8 cellular contexts compared by ENCODE assay signal in genomic region chr7:36037121-36037662, GRCh38.
DNase-seq lines count a peak whose midpoint lies in the region; ATAC-seq and TF ChIP-seq lines count a peak whose summit lies in the region.

No MANE protein-coding gene starts in this region.

- DNase-seq in astrocyte of the cerebellum (ENCODE audit: low read depth), result peak; percentile 76
- peak in 41 of 51 donors; percentile 14 to 89 (median 59) for DNase-seq in hypothalamus (lab: John Stamatoyannopoulos, UW)
- peak in 1 of 2 donors; percentile 76 for DNase-seq in suprapubic skin (ENCODE audit: low spot score in 2 of 2)
- no peak for DNase-seq in stimulated activated CD8-positive, alpha-beta memory T cell treated with anti-CD3 and anti-CD28 coated beads, Interleukin-4, amount 100 ng/mL, for 48 hours
- no peak for DNase-seq in GDM1 (lab: John Stamatoyannopoulos, UW)

- H3K9me3 ChIP-seq in HUES48 (ENCODE audit: control insufficient read depth, insufficient read depth, low read length), result no peaks in the 10 kb centered on the region
- no peaks in the 10 kb centered on the region for H3K9me3 ChIP-seq in suprapubic skin

- H3K27ac ChIP-seq in HUES48 (ENCODE audit: low read depth, low read length) (peak overlapping the region; percentile 9), suprapubic skin (peak overlapping the region; percentile 63)

- H3K9ac ChIP-seq in HUES48 (ENCODE audit: low read depth, low read length), result no peak overlapping the region

- H3K4me3 ChIP-seq in HUES48 (ENCODE audit: low read depth, low read length), result no peak overlapping the region
- H3K4me3 ChIP-seq in astrocyte of the cerebellum (ENCODE audit: low read depth, low read length), result no peak overlapping the region
- no peak overlapping the region for H3K4me3 ChIP-seq in suprapubic skin

- H3K36me3 ChIP-seq in HUES48 (ENCODE audit: control insufficient read depth, insufficient read depth, low read length) (no peaks in the 10 kb centered on the region), suprapubic skin (no peaks in the 10 kb centered on the region)

- in situ Hi-C loops in astrocyte of the cerebellum (cut with HindIII; ENCODE audit: low sequenced_read_pairs), result no loop called here

- H3K4me1 ChIP-seq in HUES48 (ENCODE audit: control insufficient read depth, insufficient read depth, low read length), result 0 out of 2 replicates have a peak, but pooled peaks cover 7% of the 10 kb centered on the region
- H3K4me1 ChIP-seq in suprapubic skin, result peaks cover 24% of the 10 kb centered on the region

- no peak for TF ChIP-seq POLR2A in suprapubic skin (IDR thresholded peaks at IDR 0.05)

- 20% methylated on average over 11 of the region's 11 CpGs for WGBS in suprapubic skin

- H3K27me3 ChIP-seq in HUES48 (ENCODE audit: control insufficient read depth, insufficient read depth, low read length) (no peaks in the 10 kb centered on the region), suprapubic skin (no peaks in the 10 kb centered on the region)

- ATAC-seq in HG02678 (IDR thresholded peaks at IDR 0.05; ENCODE audit: unreplicated experiment), result no peak
- ATAC-seq in GM18520 (IDR thresholded peaks at IDR 0.05; ENCODE audit: unreplicated experiment), result no peak

- TF ChIP-seq EP300 in suprapubic skin (IDR thresholded peaks at IDR 0.05), result no peak

- TF ChIP-seq CTCF in astrocyte of the cerebellum (IDR thresholded peaks at IDR 0.05; ENCODE audit: low read depth, low read length, missing control alignments), result no peak
- no peak for TF ChIP-seq CTCF in suprapubic skin (IDR thresholded peaks at IDR 0.05)

Comparison
In these comparisons a context has a peak if more than half of its experiments do, and no peak if none do; other contexts are left out.
1. DNase-seq: peak in astrocyte of the cerebellum (single experiment) and hypothalamus (41 of 51); none in stimulated activated CD8-positive, alpha-beta memory T cell treated with anti-CD3 and anti-CD28 coated beads, Interleukin-4, amount 100 ng/mL, for 48 hours (single experiment) and GDM1 (single experiment).